20 cellular contexts compared by ENCODE assay signal in genomic region chr2:16317211-16317830, GRCh38.
A peak's percentile ranks its signal among the peaks of the same experiment; 100 is the strongest.
DNase-seq lines count a peak whose midpoint lies in the region; ATAC-seq and TF ChIP-seq lines count a peak whose summit lies in the region.
"Had no signal": no experiment of that assay in that cellular context is flagged by ENCODE, and none has a peak within 500 bp of the region (broad histone marks: within the 10 kb centered on the region; RNA-seq: fewer than 3 reads in every experiment).

No MANE protein-coding gene starts in this region.

- 0 out of 2 replicates have a peak overlapping the region, but pooled peaks have one; percentile 35 for H2AFZ ChIP-seq in Loucy (ENCODE audit: low read length)

- DNase-seq in BE2C (peak; percentile 100), left colon (no peak), nephron progenitor cell (no peak), kidney tubule cell (ENCODE audit: low spot score) (no peak), NCI-H226 (no peak), NCI-H1694 treated with DMSO at 0.1 percent for 48 hours (lab: John Stamatoyannopoulos, UW) (no peak), endothelial cell (ENCODE audit: low spot score) (no peak)
- DNase-seq: EL, GF-D8, GOT3, Kasumi-1, MG63, NCI-H1417 treated with DMSO at 0.1 percent for 48 hours, NCI-H187 treated with DMSO at 0.1 percent for 48 hours, NCI-H2107, NCI-H2227 treated with DMSO at 0.1 percent for 48 hours, NCI-H524, NCI-H82, OCI-M1 had no signal

- H3F3A ChIP-seq in Loucy (ENCODE audit: low read depth) = no peaks in the 10 kb centered on the region

- H3K9ac ChIP-seq in Loucy (ENCODE audit: low read depth, low read length, poor library complexity, severe bottlenecking) = no peak overlapping the region

- no peaks in the 10 kb centered on the region for H3K36me3 ChIP-seq in BE2C
- H3K36me3 ChIP-seq in Loucy (ENCODE audit: insufficient read depth, low read length) = no peaks in the 10 kb centered on the region
- H3K36me3 ChIP-seq: MG63 had no signal

- ATAC-seq in left colon = peak; percentile 56

- no peaks in the 10 kb centered on the region for H3K79me2 ChIP-seq in Loucy (ENCODE audit: insufficient read depth, low read length)

- no peak overlapping the region for H3K4me3 Mint-ChIP-seq in nephron progenitor cell
- no peak overlapping the region for H3K4me3 Mint-ChIP-seq in endothelial cell (ENCODE audit: unreplicated experiment)

- H3K27me3 ChIP-seq in BE2C = no peaks in the 10 kb centered on the region
- no peaks in the 10 kb centered on the region for H3K27me3 ChIP-seq in Loucy (ENCODE audit: insufficient read depth, low read length, poor library complexity, severe bottlenecking)

- H4K20me1 ChIP-seq in Loucy (ENCODE audit: insufficient read depth, low read length, poor library complexity, severe bottlenecking) = no peaks in the 10 kb centered on the region

- peaks cover 90% of the 10 kb centered on the region for H3K4me1 Mint-ChIP-seq in nephron progenitor cell
- peaks cover 18% of the 10 kb centered on the region for H3K4me1 Mint-ChIP-seq in endothelial cell (ENCODE audit: unreplicated experiment)

- H3K36me3 Mint-ChIP-seq in nephron progenitor cell (ENCODE audit: low read depth) = no peaks in the 10 kb centered on the region
- no peaks in the 10 kb centered on the region for H3K36me3 Mint-ChIP-seq in endothelial cell (ENCODE audit: low read depth, unreplicated experiment)

- H3K9me3 Mint-ChIP-seq in nephron progenitor cell = no peaks in the 10 kb centered on the region
- no peaks in the 10 kb centered on the region for H3K9me3 Mint-ChIP-seq in endothelial cell (ENCODE audit: unreplicated experiment)

- H3K4me1 ChIP-seq in BE2C = peaks cover 28% of the 10 kb centered on the region
- H3K4me1 ChIP-seq in Loucy (ENCODE audit: insufficient read depth, low read length, poor library complexity, severe bottlenecking) = peaks cover 27% of the 10 kb centered on the region

- H3K9me3 ChIP-seq in BE2C (no peaks in the 10 kb centered on the region; the same call in 1 of the 2 replicates), Loucy (ENCODE audit: insufficient read depth, low read depth, low read length) (no peaks in the 10 kb centered on the region)
- H3K9me3 ChIP-seq: MG63 had no signal

- intact Hi-C loops in left colon (cut with DNase I, micrococcal nuclease) = no loop called here

- H3K4me2 ChIP-seq in Loucy (ENCODE audit: low read depth, low read length, poor library complexity, severe bottlenecking) = no peak overlapping the region

- H3K27ac Mint-ChIP-seq in nephron progenitor cell (peak overlapping the region; percentile 99), endothelial cell (ENCODE audit: unreplicated experiment) (no peak overlapping the region)

- H3K4me3 ChIP-seq in BE2C (ENCODE audit: low read depth, low read length) (no peak overlapping the region), Loucy (ENCODE audit: low read length, poor library complexity, severe bottlenecking) (no peak overlapping the region)
- H3K4me3 ChIP-seq: MG63 had no signal

- peaks cover 8% of the 10 kb centered on the region for H3K27me3 Mint-ChIP-seq in nephron progenitor cell (ENCODE audit: low read depth, poor library complexity)
- H3K27me3 Mint-ChIP-seq in endothelial cell (ENCODE audit: unreplicated experiment) = peaks cover 7% of the 10 kb centered on the region

- TF ChIP-seq CTCF in BE2C (IDR thresholded peaks at IDR 0.05; ENCODE audit: low read depth, low read length) (no peak), Loucy (conservative IDR thresholded peaks at IDR 0.05; ENCODE audit: low read length) (no peak), nephron progenitor cell (IDR thresholded peaks at IDR 0.05) (no peak), endothelial cell (IDR thresholded peaks at IDR 0.05; ENCODE audit: unreplicated experiment) (no peak)

- H3K9me2 ChIP-seq in Loucy (replicated peaks; ENCODE audit: low read depth, low read length) = no peaks in the 10 kb centered on the region
